In genomic region chr16:67884684-67885083, GRCh38 we compare ENCODE assay signal across 8 cellular contexts. TPM values are rescaled to one million over a fixed set of nuclear protein-coding genes. Genes with fewer than 3 reads are reported as not detected.
DNase-seq lines count a peak whose midpoint lies in the region; ATAC-seq and TF ChIP-seq lines count a peak whose summit lies in the region.

Gene NRN1L (plus strand): TSS chr16:67884885. CDS start chr16:67884904, 19 bp downstream.

- no peaks in the 10 kb centered on the region for H3K27me3 ChIP-seq in gastroesophageal sphincter

- ATAC-seq in SK-N-SH treated with all-trans-retinoic acid at 6 μM for 48 hours: peak; percentile 93
- peak; percentile 98 for ATAC-seq in gastroesophageal sphincter
- ATAC-seq in omental fat pad (ENCODE audit: low FRiP score): peak; percentile 86
- no peak for ATAC-seq in GM18909 (IDR thresholded peaks at IDR 0.05; ENCODE audit: poor library complexity, unreplicated experiment)
- no peak for ATAC-seq in GM18870 (IDR thresholded peaks at IDR 0.05; ENCODE audit: unreplicated experiment)

- WGBS in gastroesophageal sphincter (ENCODE audit: low coverage in 1 of 2), 2 donors: 20% methylated on average over 1 of the region's 22 CpGs; no CpG with 5 or more reads in 1 of the 2 donors

- H3K36me3 ChIP-seq in gastroesophageal sphincter: peaks cover 0 to 61% of the 10 kb centered on the region in 2 donors

- TF ChIP-seq POLR2A in gastroesophageal sphincter (IDR thresholded peaks at IDR 0.05): peak in 1 of 2 donors; percentile 38

- TF ChIP-seq CTCF in gastroesophageal sphincter (IDR thresholded peaks at IDR 0.05) (no peak), omental fat pad (IDR thresholded peaks at IDR 0.05) (no peak)

- CTCF ChIA-PET in HEK293T (lab: Yijun Ruan, JAX): interaction anchor here (0.6 to 2.3 kb wide), 8 partner anchors 10 to 228 kb away, joined by 3 to 8 read pairs (median 4); partner anchors contain the start of gene EDC4

- no peak for TF ChIP-seq EP300 in gastroesophageal sphincter (IDR thresholded peaks at IDR 0.05)

- no peaks in the 10 kb centered on the region for H3K9me3 ChIP-seq in gastroesophageal sphincter

- peak within 1 kb of the TSS in 1 of 2 donors; percentile 35 for H3K4me3 ChIP-seq in gastroesophageal sphincter

- POLR2A ChIA-PET in HEK293T (lab: Yijun Ruan, JAX): interaction anchor here (1.1 to 1.4 kb wide), 3 partner anchors 11 to 12 kb away, joined by 3 to 4 read pairs (median 4); partner anchors contain the start of gene EDC4

- DNase-seq in HEK293T (ENCODE audit: extremely low spot score): peak; percentile 78
- DNase-seq in omental fat pad (ENCODE audit: low spot score): peak; percentile 53
- DNase-seq in NOMO-1 treated with dmso at 0.1 percent for 144 hours (lab: John Stamatoyannopoulos, UW; ENCODE audit: unreplicated experiment): no peak
- no peak for DNase-seq in activated CD8-positive, alpha-beta memory T cell treated with anti-CD3 and anti-CD28 coated beads, Interleukin-2, amount 50 U/mL, for 4 hours

- peaks cover 0 to 25% (median 8%) of the 10 kb centered on the region in 3 donors for H3K4me1 ChIP-seq in gastroesophageal sphincter

- H3K27ac ChIP-seq in gastroesophageal sphincter: peak within 1 kb of the TSS; percentile 43 to 83 (median 67)

TF ChIP-seq in HEK293T, 16 proteins besides CTCF, POLR2A, EP300 and RAD21:
- TF ChIP-seq PKNOX1 (IDR thresholded peaks at IDR 0.05): no peak
- TF ChIP-seq LEF1 (IDR thresholded peaks at IDR 0.05; ENCODE audit: borderline replicate concordance): no peak
TF ChIP-seq in HEK293T: peak in this region for 0.

TF ChIP-seq in SK-N-SH treated with all-trans-retinoic acid at 6 μM for 48 hours, 23 proteins besides CTCF, POLR2A, EP300 and RAD21:
- no peak for TF ChIP-seq CREB5 (CRISPR knock-in tag; IDR thresholded peaks at IDR 0.05; ENCODE audit: low read depth)
- TF ChIP-seq ARNTL (CRISPR knock-in tag; IDR thresholded peaks at IDR 0.05; ENCODE audit: borderline replicate concordance, low read depth): no peak
- no peak for TF ChIP-seq ZNF565 (CRISPR knock-in tag; conservative IDR thresholded peaks at IDR 0.05; ENCODE audit: low read depth)
- no peak for TF ChIP-seq TSHZ2 (CRISPR knock-in tag; IDR thresholded peaks at IDR 0.05)
- no peak for TF ChIP-seq ZFP3 (CRISPR knock-in tag; IDR thresholded peaks at IDR 0.05)
- TF ChIP-seq POU6F1 (CRISPR knock-in tag; IDR thresholded peaks at IDR 0.05; ENCODE audit: borderline replicate concordance, low read depth): no peak

RNA-seq across cellular contexts. Expression of gene NRN1L, which starts in this region (rescaled TPM):
- 1 to 10 TPM in 2 of 4 donors, not detected in 2; 1.2 to 2.4 TPM for total RNA-seq in gastroesophageal sphincter
- total RNA-seq in omental fat pad: 1 to 10 TPM in 2 of 4 donors, not detected in 2; 3.0 to 5.5 TPM

Comparison
In these comparisons a context has a peak if more than half of its experiments do, and no peak if none do; other contexts are left out.
1. DNase-seq: peak in HEK293T (single experiment) and omental fat pad (single experiment); none in NOMO-1 treated with dmso at 0.1 percent for 144 hours (single experiment) and activated CD8-positive, alpha-beta memory T cell treated with anti-CD3 and anti-CD28 coated beads, Interleukin-2, amount 50 U/mL, for 4 hours (single experiment).
2. ATAC-seq: peak in SK-N-SH treated with all-trans-retinoic acid at 6 μM for 48 hours (single experiment), gastroesophageal sphincter (single experiment) and omental fat pad (single experiment); none in GM18909 (single experiment) and GM18870 (single experiment).